16 cellular contexts compared by ENCODE assay signal in genomic region chr20:60053813-60054190, GRCh38.
"Had no signal": no experiment of that assay in that cellular context is flagged by ENCODE, and none has a peak within 500 bp of the region (broad histone marks: within the 10 kb centered on the region; RNA-seq: fewer than 3 reads in every experiment).

No MANE protein-coding gene starts in this region.

- H3K4me3 Mint-ChIP-seq: activated CD4-positive, alpha-beta memory T cell treated with anti-CD3 and anti-CD28 coated beads, Interleukin-2, amount 10 ng/mL, durations not matched to agents 7 days and 5 days; activated CD4-positive, alpha-beta T cell treated with anti-CD3 and anti-CD28 coated beads for 36 hours; activated T-cell treated with anti-CD3 and anti-CD28 coated beads, Interleukin-2, amount 50 U/mL, for 24 hours; stimulated activated naive B cell treated with anti-CD40 and anti-IgM and Interleukin-4, amounts not matched to agents 10 μg/mL and 1 μg/mL and 100 μg/mL, for 72 hours; T-helper 1 cell treated with Interleukin-12 subunit alpha and Interleukin-12 subunit beta and Interleukin-4 antibody, amounts not matched to agents 30 μg/mL and 1 μg/mL, for 36 hours; WTC11 had no signal

- ATAC-seq: activated CD4-positive, alpha-beta T cell treated with anti-CD3 and anti-CD28 coated beads for 36 hours; activated naive CD4-positive, alpha-beta T cell treated with anti-CD3 and anti-CD28 coated beads, Interleukin-2, amount 50 U/mL, for 72 hours; heart right ventricle; lower lobe of right lung; naive thymus-derived CD8-positive, alpha-beta T cell; stimulated activated naive B cell treated with anti-CD40 and anti-IgM and Interleukin-4, amounts not matched to agents 10 μg/mL and 1 μg/mL and 100 μg/mL, for 72 hours; upper lobe of right lung; WTC11 had no signal

- DNase-seq: activated CD4-positive, alpha-beta memory T cell treated with anti-CD3 and anti-CD28 coated beads, Interleukin-2, amount 10 ng/mL, durations not matched to agents 7 days and 5 days; activated CD4-positive, alpha-beta T cell treated with anti-CD3 and anti-CD28 coated beads for 36 hours; activated effector memory CD4-positive, alpha-beta T cell treated with Interleukin-2 at 50 U/mL for 16 hours; activated T-cell treated with anti-CD3 and anti-CD28 coated beads, Interleukin-2, amount 50 U/mL, for 24 hours; amniotic stem cell; effector CD8-positive, alpha-beta T cell; heart right ventricle; lower lobe of right lung; naive thymus-derived CD8-positive, alpha-beta T cell; stimulated activated naive B cell treated with anti-CD40 and anti-IgM and Interleukin-4, amounts not matched to agents 10 μg/mL and 1 μg/mL and 100 μg/mL, for 72 hours; upper lobe of right lung had no signal

- H3K27ac Mint-ChIP-seq: activated CD4-positive, alpha-beta memory T cell treated with anti-CD3 and anti-CD28 coated beads, Interleukin-2, amount 10 ng/mL, durations not matched to agents 7 days and 5 days; activated CD4-positive, alpha-beta T cell treated with anti-CD3 and anti-CD28 coated beads for 36 hours; activated naive CD4-positive, alpha-beta T cell treated with anti-CD3 and anti-CD28 coated beads, Interleukin-2, amount 50 U/mL, for 72 hours; activated T-cell treated with anti-CD3 and anti-CD28 coated beads, Interleukin-2, amount 50 U/mL, for 24 hours; stimulated activated naive B cell treated with anti-CD40 and anti-IgM and Interleukin-4, amounts not matched to agents 10 μg/mL and 1 μg/mL and 100 μg/mL, for 72 hours; WTC11 had no signal

- H3K27me3 Mint-ChIP-seq: activated CD4-positive, alpha-beta T cell treated with anti-CD3 and anti-CD28 coated beads for 36 hours; activated T-cell treated with anti-CD3 and anti-CD28 coated beads, Interleukin-2, amount 50 U/mL, for 24 hours had no signal

- H3K36me3 Mint-ChIP-seq: activated naive CD4-positive, alpha-beta T cell treated with anti-CD3 and anti-CD28 coated beads, Interleukin-2, amount 50 U/mL, for 72 hours; naive thymus-derived CD8-positive, alpha-beta T cell; stimulated activated naive B cell treated with anti-CD40 and anti-IgM and Interleukin-4, amounts not matched to agents 10 μg/mL and 1 μg/mL and 100 μg/mL, for 72 hours; WTC11 had no signal

- H3K36me3 ChIP-seq: esophagus muscularis mucosa, heart right ventricle, lower lobe of right lung, upper lobe of right lung had no signal

- H3K9me3 ChIP-seq: esophagus muscularis mucosa, heart right ventricle, lower lobe of right lung, upper lobe of right lung had no signal

- H3K4me3 ChIP-seq: esophagus muscularis mucosa, heart right ventricle, lower lobe of right lung, upper lobe of right lung had no signal

- H3K9me3 Mint-ChIP-seq: activated CD4-positive, alpha-beta memory T cell treated with anti-CD3 and anti-CD28 coated beads, Interleukin-2, amount 10 ng/mL, durations not matched to agents 7 days and 5 days; activated naive CD4-positive, alpha-beta T cell treated with anti-CD3 and anti-CD28 coated beads, Interleukin-2, amount 50 U/mL, for 72 hours; activated T-cell treated with anti-CD3 and anti-CD28 coated beads, Interleukin-2, amount 50 U/mL, for 24 hours; naive thymus-derived CD8-positive, alpha-beta T cell; stimulated activated naive B cell treated with anti-CD40 and anti-IgM and Interleukin-4, amounts not matched to agents 10 μg/mL and 1 μg/mL and 100 μg/mL, for 72 hours; T-helper 1 cell treated with Interleukin-12 subunit alpha and Interleukin-12 subunit beta and Interleukin-4 antibody, amounts not matched to agents 30 μg/mL and 1 μg/mL, for 36 hours had no signal

- H3K27ac ChIP-seq: esophagus muscularis mucosa, lower lobe of right lung, parathyroid adenoma, upper lobe of right lung had no signal
